ENCODE assay signal across 1 cellular context in the genomic region with DNA sequence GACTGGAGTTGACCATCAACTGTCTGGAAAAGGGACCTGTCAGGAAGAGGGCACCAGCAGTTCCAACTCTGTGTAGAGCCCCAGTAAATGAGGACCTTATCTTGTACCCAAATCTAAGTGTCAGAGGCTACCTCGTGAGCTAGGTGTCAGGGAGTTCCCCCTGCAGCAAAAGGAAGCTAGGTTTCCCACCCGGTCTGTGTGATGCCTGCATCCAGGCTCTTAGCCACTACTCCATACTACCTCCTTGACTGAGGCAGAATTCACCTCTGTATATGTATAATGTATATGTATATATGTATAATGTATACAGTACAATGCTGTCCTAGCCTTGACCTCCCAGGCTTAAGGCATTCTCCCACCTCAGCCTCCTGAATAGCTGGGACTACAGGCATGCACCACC.
TF ChIP-seq lines count a peak whose summit lies in the region.

No MANE protein-coding gene starts in this region.

TF ChIP-seq in A549, 52 proteins besides CTCF, POLR2A, EP300 and RAD21 (continued from another document):
- TF ChIP-seq, protein P1, sequence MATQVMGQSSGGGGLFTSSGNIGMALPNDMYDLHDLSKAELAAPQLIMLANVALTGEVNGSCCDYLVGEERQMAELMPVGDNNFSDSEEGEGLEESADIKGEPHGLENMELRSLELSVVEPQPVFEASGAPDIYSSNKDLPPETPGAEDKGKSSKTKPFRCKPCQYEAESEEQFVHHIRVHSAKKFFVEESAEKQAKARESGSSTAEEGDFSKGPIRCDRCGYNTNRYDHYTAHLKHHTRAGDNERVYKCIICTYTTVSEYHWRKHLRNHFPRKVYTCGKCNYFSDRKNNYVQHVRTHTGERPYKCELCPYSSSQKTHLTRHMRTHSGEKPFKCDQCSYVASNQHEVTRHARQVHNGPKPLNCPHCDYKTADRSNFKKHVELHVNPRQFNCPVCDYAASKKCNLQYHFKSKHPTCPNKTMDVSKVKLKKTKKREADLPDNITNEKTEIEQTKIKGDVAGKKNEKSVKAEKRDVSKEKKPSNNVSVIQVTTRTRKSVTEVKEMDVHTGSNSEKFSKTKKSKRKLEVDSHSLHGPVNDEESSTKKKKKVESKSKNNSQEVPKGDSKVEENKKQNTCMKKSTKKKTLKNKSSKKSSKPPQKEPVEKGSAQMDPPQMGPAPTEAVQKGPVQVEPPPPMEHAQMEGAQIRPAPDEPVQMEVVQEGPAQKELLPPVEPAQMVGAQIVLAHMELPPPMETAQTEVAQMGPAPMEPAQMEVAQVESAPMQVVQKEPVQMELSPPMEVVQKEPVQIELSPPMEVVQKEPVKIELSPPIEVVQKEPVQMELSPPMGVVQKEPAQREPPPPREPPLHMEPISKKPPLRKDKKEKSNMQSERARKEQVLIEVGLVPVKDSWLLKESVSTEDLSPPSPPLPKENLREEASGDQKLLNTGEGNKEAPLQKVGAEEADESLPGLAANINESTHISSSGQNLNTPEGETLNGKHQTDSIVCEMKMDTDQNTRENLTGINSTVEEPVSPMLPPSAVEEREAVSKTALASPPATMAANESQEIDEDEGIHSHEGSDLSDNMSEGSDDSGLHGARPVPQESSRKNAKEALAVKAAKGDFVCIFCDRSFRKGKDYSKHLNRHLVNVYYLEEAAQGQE (IDR thresholded peaks at IDR 0.05): no peak
- TF ChIP-seq, protein P2, sequence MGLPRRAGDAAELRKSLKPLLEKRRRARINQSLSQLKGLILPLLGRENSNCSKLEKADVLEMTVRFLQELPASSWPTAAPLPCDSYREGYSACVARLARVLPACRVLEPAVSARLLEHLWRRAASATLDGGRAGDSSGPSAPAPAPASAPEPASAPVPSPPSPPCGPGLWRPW (IDR thresholded peaks at IDR 0.05): no peak
TF ChIP-seq in A549: peak in this region for 0.
